ENCODE assay signal across 15 cellular contexts in genomic region chr14:102692334-102692733, GRCh38.
DNase-seq lines count a peak whose midpoint lies in the region; ATAC-seq and TF ChIP-seq lines count a peak whose summit lies in the region.
"Had no signal": no experiment of that assay in that cellular context is flagged by ENCODE, and none has a peak within 500 bp of the region (broad histone marks: within the 10 kb centered on the region; RNA-seq: fewer than 3 reads in every experiment).

No MANE protein-coding gene starts in this region.

- TF ChIP-seq POLR2A in tibial nerve (IDR thresholded peaks at IDR 0.05), result no peak

- intact Hi-C loops in A673 (cut with micrococcal nuclease; ENCODE audit: unreplicated experiment), result loop anchor here (2.0 to 5.0 kb wide), 4 partner anchors 100 to 255 kb away; partner anchors contain the start of gene RCOR1

- peaks cover 92% of the 10 kb centered on the region for H3K4me1 ChIP-seq in A673 (ENCODE audit: insufficient read depth, low read length, poor library complexity, severe bottlenecking)
- peaks cover 3% of the 10 kb centered on the region for H3K4me1 ChIP-seq in HEK293 (ENCODE audit: control insufficient read depth, insufficient read depth, low read length)
- peaks cover 0 to 44% (median 7%) of the 10 kb centered on the region in 4 donors for H3K4me1 ChIP-seq in tibial nerve

- POLR2A ChIA-PET in A673 (lab: Charles Lee; ENCODE audit: low non-redundant PET), result no interaction called here
- POLR2A ChIA-PET in HEK293 (lab: Yijun Ruan, JAX), result no interaction called here

- TF ChIP-seq CTCF in A673 (conservative IDR thresholded peaks at IDR 0.05; ENCODE audit: low read depth, low read length) (0 out of 2 replicates have a peak, but pooled peaks have one; percentile 24), HEK293 (tag by site-specific recombination; IDR thresholded peaks at IDR 0.05) (no peak), choroid plexus epithelial cell (conservative IDR thresholded peaks at IDR 0.05; ENCODE audit: low read depth, low read length) (no peak), GM13977 (IDR thresholded peaks at IDR 0.05; ENCODE audit: extremely low read depth, insufficient read depth, missing control alignments) (no peak), tibial nerve (IDR thresholded peaks at IDR 0.05) (no peak)

- WGBS in tibial nerve, 2 donors, result 58 to 63% methylated on average over 4 of the region's 4 CpGs

- no peaks in the 10 kb centered on the region for H3K9me3 ChIP-seq in A673 (ENCODE audit: low read depth, low read length, poor library complexity, severe bottlenecking)
- H3K9me3 ChIP-seq in HEK293 (ENCODE audit: control insufficient read depth, insufficient read depth, low read depth, low read length), result no peaks in the 10 kb centered on the region
- H3K9me3 ChIP-seq in tibial nerve, result no peaks in the 10 kb centered on the region

- no peaks in the 10 kb centered on the region for H3K36me3 Mint-ChIP-seq in memory B cell

- CTCF ChIA-PET in A673 (lab: Charles Lee), result interaction anchor here (0.5 to 0.7 kb wide), 2 partner anchors 118 to 254 kb away, joined by 5 to 6 read pairs; no protein-coding TSS in a partner anchor
- CTCF ChIA-PET in HEK293 (lab: Yijun Ruan, JAX), result interaction anchor here (2.9 kb wide), 1 partner anchor 98 kb away, joined by 21 read pairs; no protein-coding TSS in a partner anchor

- H3K27ac ChIP-seq in A673 (ENCODE audit: low read depth, low read length, poor library complexity, severe bottlenecking) (peak overlapping the region; percentile 82), HEK293 (ENCODE audit: extremely low read depth, low read depth, low read length) (no peak overlapping the region), tibial nerve (no peak overlapping the region)
- H3K27ac ChIP-seq: KMS-11 had no signal

- no peak overlapping the region for H3K4me3 ChIP-seq in A673 (ENCODE audit: low read depth, low read length, poor library complexity, severe bottlenecking)
- no peak overlapping the region for H3K4me3 ChIP-seq in HEK293 (ENCODE audit: low read depth, low read length)
- H3K4me3 ChIP-seq in choroid plexus epithelial cell (ENCODE audit: low read depth, low read length), result no peak overlapping the region
- H3K4me3 ChIP-seq in tibial nerve, result no peak overlapping the region

- H3K27me3 Mint-ChIP-seq in memory B cell, result no peaks in the 10 kb centered on the region

- H3K4me3 Mint-ChIP-seq in memory B cell, result no peak overlapping the region

- H3K36me3 ChIP-seq in A673 (ENCODE audit: insufficient read depth, low read length, poor library complexity, severe bottlenecking) (no peaks in the 10 kb centered on the region), HEK293 (ENCODE audit: control insufficient read depth in 2 of 2, insufficient read depth in 1 of 2, low read length in 2 of 2) (no peaks in the 10 kb centered on the region), tibial nerve (no peaks in the 10 kb centered on the region)

- peaks cover 43% of the 10 kb centered on the region for H3K4me1 Mint-ChIP-seq in memory B cell

- DNase-seq in A673 (ENCODE audit: low spot score), result peak; percentile 89
- DNase-seq in choroid plexus epithelial cell (ENCODE audit: low read depth), result peak; percentile 13
- no peak for DNase-seq in memory B cell (ENCODE audit: low spot score in 2 of 2)
- DNase-seq in GM13977 (ENCODE audit: low spot score), result no peak
- DNase-seq in NCI-H2196 (lab: John Stamatoyannopoulos, UW; ENCODE audit: unreplicated experiment), result no peak
- no peak for DNase-seq in tibial nerve (ENCODE audit: low spot score in 2 of 2)
- DNase-seq in NCI-H146 (lab: John Stamatoyannopoulos, UW), result no peak
- DNase-seq: C1 segment of cervical spinal cord, DMS 273 treated with DMSO at 0.1 percent for 48 hours, MM.1S, NCI-H1105, NCI-H187, NCI-H345 had no signal

- in situ Hi-C loops in GM13977 (cut with MboI; ENCODE audit: low pct_unique_long_range_greater_than_20kb, low sequenced_read_pairs, unreplicated experiment), result loop anchor here (10.0 kb wide), 1 partner anchor 222 kb away; no protein-coding TSS in a partner anchor

- BruUV-seq in A673 (replicated peaks; lab: Mats Ljungman, UMichigan), result no TSS peak

- ATAC-seq in memory B cell (ENCODE audit: low read depth), result no peak

- no peaks in the 10 kb centered on the region for H3K27me3 ChIP-seq in A673 (replicated peaks; ENCODE audit: insufficient read depth, low read depth, low read length, poor library complexity)
- no peaks in the 10 kb centered on the region for H3K27me3 ChIP-seq in tibial nerve

- no peaks in the 10 kb centered on the region for H3K9me3 Mint-ChIP-seq in memory B cell

- H3K27ac Mint-ChIP-seq in memory B cell, result peak overlapping the region; percentile 17

- no peak for TF ChIP-seq EP300 in tibial nerve (IDR thresholded peaks at IDR 0.05)

TF ChIP-seq in HEK293, 187 proteins besides CTCF, POLR2A, EP300 and RAD21:
- TF ChIP-seq ZNF555 (tag by site-specific recombination; conservative IDR thresholded peaks at IDR 0.05) (no peak), ZNF596 (tag by site-specific recombination; IDR thresholded peaks at IDR 0.05) (no peak), ZNF366 (tag by site-specific recombination; conservative IDR thresholded peaks at IDR 0.05) (peak; percentile 86)

Comparison
In these comparisons a context has a peak if more than half of its experiments do, and no peak if none do; other contexts are left out.
1. DNase-seq: peak in A673 (single experiment) and choroid plexus epithelial cell (single experiment); none in memory B cell (0 of 2), GM13977 (single experiment), NCI-H2196 (single experiment), tibial nerve (0 of 2) and NCI-H146 (single experiment).